ENCODE assay signal across 16 cellular contexts in the genomic region with DNA sequence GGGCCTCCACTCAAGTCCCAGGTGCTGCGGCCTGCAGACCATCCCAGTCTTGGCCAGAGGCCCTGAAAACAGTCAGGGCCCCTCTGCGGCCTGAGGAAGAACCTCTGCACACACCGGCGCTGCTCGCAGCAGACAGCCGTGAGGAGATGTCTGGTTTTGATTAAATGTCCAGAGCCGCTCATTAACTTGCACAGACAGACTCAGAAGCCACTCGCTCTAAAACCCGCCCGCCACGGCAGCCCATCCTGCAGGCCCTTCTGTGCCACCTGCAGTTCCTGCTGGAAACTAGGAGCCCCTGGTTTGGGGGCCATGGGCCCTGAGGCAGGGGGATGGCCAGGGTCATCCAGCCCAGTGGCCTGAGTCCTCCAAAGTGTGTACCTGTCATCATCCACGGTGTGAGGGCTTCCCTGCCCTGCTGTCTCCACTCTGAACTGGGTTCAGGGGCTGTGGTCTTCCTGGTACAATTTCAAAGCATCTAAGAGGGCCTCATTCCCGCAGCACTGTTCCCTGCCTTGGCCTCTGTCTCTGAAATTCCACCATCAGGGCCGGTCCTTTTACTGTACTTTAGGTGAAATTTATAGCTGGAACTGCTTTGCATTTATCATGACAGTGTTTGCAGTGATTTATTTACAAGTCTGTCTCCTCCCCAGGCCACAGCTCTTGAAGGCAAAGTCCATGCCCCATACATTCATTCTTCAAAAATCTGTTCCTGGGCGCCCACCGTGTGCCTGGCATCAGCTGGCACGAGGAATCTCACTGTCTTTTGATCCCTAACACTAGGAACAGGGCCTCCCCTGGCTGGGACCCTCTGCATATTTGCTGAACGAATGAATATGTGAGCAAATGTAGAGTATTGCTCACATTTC. TPM values are rescaled to one million over a fixed set of nuclear protein-coding genes. Genes with fewer than 3 reads are reported as not detected.
DNase-seq lines count a peak whose midpoint lies in the region; TF ChIP-seq lines count a peak whose summit lies in the region.
"Had no signal": no experiment of that assay in that cellular context is flagged by ENCODE, and none has a peak within 500 bp of the region (broad histone marks: within the 10 kb centered on the region; RNA-seq: fewer than 3 reads in every experiment).

No MANE protein-coding gene starts in this region.

- WGBS in endodermal cell (ENCODE audit: insufficient coverage in 1 of 2, insufficient read length in 1 of 2), 2 experiments: 89 to 90% methylated on average over 14 to 18 of the region's 18 CpGs
- WGBS in smooth muscle cell (ENCODE audit: low lambda C conversion rate): 37% methylated on average over 18 of the region's 18 CpGs

- H3K4me3 ChIP-seq in NT2/D1 (ENCODE audit: insufficient read length, low read depth): no peak overlapping the region
- no peak overlapping the region for H3K4me3 ChIP-seq in endodermal cell (ENCODE audit: low read length)
- no peak overlapping the region for H3K4me3 ChIP-seq in smooth muscle cell

- H3K9ac ChIP-seq in NT2/D1 (ENCODE audit: insufficient read length, low read depth): peak overlapping the region; percentile 4
- H3K9ac ChIP-seq in endodermal cell (ENCODE audit: extremely low read depth, low read length, poor library complexity, severe bottlenecking): no peak overlapping the region
- H3K9ac ChIP-seq in smooth muscle cell (ENCODE audit: low read depth): no peak overlapping the region

- H3K9me3 ChIP-seq in NT2/D1 (ENCODE audit: insufficient read depth, low read length) (no peaks in the 10 kb centered on the region), endodermal cell (ENCODE audit: control insufficient read depth, low read length) (peaks cover 13% of the 10 kb centered on the region), smooth muscle cell (replicated peaks; ENCODE audit: low read depth) (no peaks in the 10 kb centered on the region)

- H3K27ac ChIP-seq in endodermal cell (ENCODE audit: low read depth, low read length): peak overlapping the region; percentile 78
- no peak overlapping the region for H3K27ac ChIP-seq in smooth muscle cell (ENCODE audit: low read depth)

- H3F3A ChIP-seq in smooth muscle cell (ENCODE audit: low read depth): no peaks in the 10 kb centered on the region

- H3K27me3 ChIP-seq in NT2/D1 (ENCODE audit: insufficient read depth, insufficient read length) (no peaks in the 10 kb centered on the region), endodermal cell (ENCODE audit: control insufficient read depth, insufficient read depth, low read length, poor library complexity, severe bottlenecking) (no peaks in the 10 kb centered on the region), smooth muscle cell (ENCODE audit: low read depth) (no peaks in the 10 kb centered on the region)

- peaks cover 2% of the 10 kb centered on the region for H3K36me3 Mint-ChIP-seq in endodermal cell (ENCODE audit: low read depth)

- TF ChIP-seq CTCF in endodermal cell (conservative IDR thresholded peaks at IDR 0.05) (no peak), smooth muscle cell (IDR thresholded peaks at IDR 0.05; ENCODE audit: borderline replicate concordance, insufficient read depth, poor library complexity, severe bottlenecking) (no peak)

- H3K4me1 ChIP-seq in NT2/D1 (ENCODE audit: insufficient read depth, insufficient read length) (peaks cover 3% of the 10 kb centered on the region), endodermal cell (ENCODE audit: control insufficient read depth, insufficient read depth, low read length) (peaks cover 11% of the 10 kb centered on the region), smooth muscle cell (ENCODE audit: low read depth) (no peaks in the 10 kb centered on the region)

- H3K27me3 Mint-ChIP-seq in endodermal cell (ENCODE audit: insufficient read depth): peaks cover 2% of the 10 kb centered on the region

- no peak overlapping the region for H3K27ac Mint-ChIP-seq in endodermal cell

- no peak overlapping the region for H3K4me3 Mint-ChIP-seq in endodermal cell

- H3K4me2 ChIP-seq in smooth muscle cell: peak overlapping the region; percentile 21

- H3K36me3 ChIP-seq in NT2/D1 (ENCODE audit: insufficient read depth, insufficient read length, low read length) (no peaks in the 10 kb centered on the region), endodermal cell (ENCODE audit: control insufficient read depth, insufficient read depth, low read length) (no peaks in the 10 kb centered on the region), smooth muscle cell (ENCODE audit: low read depth) (no peaks in the 10 kb centered on the region)

- H3K9me3 Mint-ChIP-seq in endodermal cell: peaks cover 13% of the 10 kb centered on the region

- no peaks in the 10 kb centered on the region for H4K20me1 ChIP-seq in smooth muscle cell (ENCODE audit: low read depth)

- H2AFZ ChIP-seq in smooth muscle cell (ENCODE audit: low read depth): no peak overlapping the region

- H3K4me1 Mint-ChIP-seq in endodermal cell: peaks cover 20% of the 10 kb centered on the region

- H3K79me2 ChIP-seq in smooth muscle cell (ENCODE audit: low read depth): no peaks in the 10 kb centered on the region

- DNase-seq in NT2/D1 (ENCODE audit: low read depth, low spot score) (no peak), endodermal cell (no peak), mucosa of gallbladder (ENCODE audit: low spot score) (peak; percentile 47), smooth muscle cell (lab: John Stamatoyannopoulos, UW; ENCODE audit: unreplicated experiment) (no peak), NCI-H446 (lab: John Stamatoyannopoulos, UW) (no peak), NCI-H748 treated with DMSO at 0.1 percent for 48 hours (lab: John Stamatoyannopoulos, UW) (no peak), GM19238 (ENCODE audit: insufficient read length, low spot score) (no peak), pons (ENCODE audit: low spot score) (no peak)
- DNase-seq: activated CD4-positive, alpha-beta T cell treated with anti-CD3 and anti-CD28 coated beads for 4 hours; AML-193; dermis blood vessel endothelial cell; NCI-H1092 treated with DMSO at 0.1 percent for 48 hours; NCI-H2081; NCI-H510A treated with DMSO at 0.1 percent for 48 hours; RPMI8226; stimulated activated CD4-positive, alpha-beta T cell treated with anti-CD3 and anti-CD28 coated beads, Interleukin-15, amount 100 ng/mL, for 24 hours had no signal

RNA-seq across cellular contexts. Expression of a gene that starts 36.7 kb away (rescaled TPM):
- total RNA-seq in endodermal cell (100 to 1,000 TPM; 185 to 207 TPM), mucosa of gallbladder (210 TPM), smooth muscle cell (64.1 and 64.7 TPM in 2 replicates)
- 112 TPM for polyA plus RNA-seq in endodermal cell (2013, experiment 1 of 2)
- 110 TPM for polyA plus RNA-seq in endodermal cell (2013, experiment 2 of 2)
- 164 and 169 TPM in 2 replicates for polyA plus RNA-seq in smooth muscle cell
